In the genomic region with DNA sequence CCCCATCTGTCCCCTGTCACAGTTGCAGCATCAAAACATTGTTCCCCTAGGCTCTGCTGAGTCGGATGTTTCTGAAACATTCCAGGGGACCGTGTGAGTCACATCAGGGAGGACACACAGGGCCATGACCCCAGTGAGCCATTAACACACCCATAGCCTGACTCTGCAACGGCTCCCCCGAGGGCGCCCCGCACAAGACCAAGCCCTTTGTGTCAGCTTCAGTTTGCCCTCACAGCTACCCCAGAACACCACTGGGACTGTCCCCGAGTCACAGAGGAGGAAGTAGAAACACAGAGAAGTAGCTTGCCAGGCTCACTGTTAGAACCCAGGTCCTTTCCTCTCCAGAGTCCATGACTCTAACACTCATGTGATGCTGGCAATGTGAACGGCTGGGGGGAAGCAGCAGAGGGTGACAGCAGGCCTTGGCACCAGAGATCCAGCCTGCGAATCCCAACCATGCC, we compare ENCODE assay signal across 8 cellular contexts.
DNase-seq lines count a peak whose midpoint lies in the region; ATAC-seq and TF ChIP-seq lines count a peak whose summit lies in the region.

No MANE protein-coding gene starts in this region.

- peak overlapping the region; percentile 64 for H2AFZ ChIP-seq in OCI-LY3 (ENCODE audit: low read depth, low read length)

- no peak for TF ChIP-seq CTCF in OCI-LY3 (IDR thresholded peaks at IDR 0.05; ENCODE audit: low read depth, low read length)
- TF ChIP-seq CTCF in sigmoid colon (IDR thresholded peaks at IDR 0.05): no peak

- no peak for TF ChIP-seq POLR2A in sigmoid colon (IDR thresholded peaks at IDR 0.05)

- no peaks in the 10 kb centered on the region for H3K9me3 ChIP-seq in OCI-LY3 (ENCODE audit: insufficient read depth, low read length)
- H3K9me3 ChIP-seq in sigmoid colon: no peaks in the 10 kb centered on the region

- H3K27me3 ChIP-seq in OCI-LY3 (ENCODE audit: low read depth, low read length) (peaks cover 3% of the 10 kb centered on the region), sigmoid colon (no peaks in the 10 kb centered on the region)

- no peaks in the 10 kb centered on the region for H3K36me3 ChIP-seq in OCI-LY3 (replicated peaks; ENCODE audit: low read depth, low read length)
- no peaks in the 10 kb centered on the region for H3K36me3 ChIP-seq in sigmoid colon

- intact Hi-C loops in left ventricle myocardium superior (cut with micrococcal nuclease): no loop called here
- intact Hi-C loops in sigmoid colon (cut with DNase I): no loop called here

- H3K9ac ChIP-seq in OCI-LY3 (ENCODE audit: low read length): peak overlapping the region; percentile 56

- WGBS in sigmoid colon, 2 donors: 37 to 40% methylated on average over 9 of the region's 9 CpGs

- ATAC-seq in GM19452 (IDR thresholded peaks at IDR 0.05; ENCODE audit: unreplicated experiment) (peak; percentile 46), left ventricle myocardium superior (peak; percentile 87)

- H3K79me2 ChIP-seq in OCI-LY3 (ENCODE audit: low read length): no peaks in the 10 kb centered on the region

- no peaks in the 10 kb centered on the region for H4K20me1 ChIP-seq in OCI-LY3 (ENCODE audit: insufficient read depth, low read length)

- TF ChIP-seq EP300 in sigmoid colon (IDR thresholded peaks at IDR 0.05): peak in 1 of 4 donors; percentile 40

- H3K4me3 ChIP-seq in OCI-LY3 (ENCODE audit: low read length) (peak overlapping the region; percentile 71), sigmoid colon (no peak overlapping the region)

- peak overlapping the region; percentile 87 for H3K27ac ChIP-seq in OCI-LY3 (ENCODE audit: low read length)
- H3K27ac ChIP-seq in sigmoid colon: peak overlapping the region in 2 of 4 donors; percentile 44 to 47

- H3K4me1 ChIP-seq in OCI-LY3 (ENCODE audit: low read length): peaks cover 19% of the 10 kb centered on the region
- H3K4me1 ChIP-seq in sigmoid colon: no peaks in the 10 kb centered on the region

- peak overlapping the region; percentile 75 for H3K4me2 ChIP-seq in OCI-LY3 (ENCODE audit: low read length)

- DNase-seq in left ventricle myocardium superior: peak; percentile 40
- peak; percentile 73 for DNase-seq in sigmoid colon
- no peak for DNase-seq in NCI-H2107 treated with DMSO at 0.1 percent for 48 hours (lab: John Stamatoyannopoulos, UW; ENCODE audit: unreplicated experiment)
- DNase-seq in LoVo (ENCODE audit: low spot score): no peak
- no peak for DNase-seq in NCI-H69 (lab: John Stamatoyannopoulos, UW)
- no peak for DNase-seq in SIG-M5 (lab: John Stamatoyannopoulos, UW)

Comparison
In these comparisons a context has a peak if more than half of its experiments do, and no peak if none do; other contexts are left out.
1. DNase-seq: peak in left ventricle myocardium superior (single experiment) and sigmoid colon (single experiment); none in NCI-H2107 treated with DMSO at 0.1 percent for 48 hours (single experiment), LoVo (single experiment), NCI-H69 (single experiment) and SIG-M5 (single experiment).